In the genomic region with DNA sequence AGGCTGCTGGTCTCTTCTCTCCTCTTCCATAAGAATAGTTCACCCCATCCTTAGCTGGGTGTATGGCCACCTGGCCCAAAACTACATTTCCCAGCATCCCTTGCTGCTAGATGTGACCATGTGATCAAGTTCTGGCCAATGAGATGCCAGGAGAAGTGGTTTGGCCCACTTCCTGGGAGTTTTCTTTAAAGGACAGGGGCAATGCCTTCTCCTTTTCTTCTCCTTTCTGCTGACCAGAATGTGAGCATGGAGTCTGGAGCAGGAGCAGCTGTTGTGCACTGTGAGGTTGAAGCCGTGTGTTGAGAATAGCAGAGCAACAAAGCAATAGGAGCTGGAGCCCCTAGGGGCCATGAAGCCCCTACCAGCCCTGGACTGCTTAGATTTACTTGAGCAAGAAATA, we compare ENCODE assay signal across 1 cellular context.
TF ChIP-seq lines count a peak whose summit lies in the region.

No MANE protein-coding gene starts in this region.

TF ChIP-seq in HepG2, 621 proteins besides CTCF, POLR2A, EP300 and RAD21 (continued from another document and continues in another):
- TF ChIP-seq, protein P1, sequence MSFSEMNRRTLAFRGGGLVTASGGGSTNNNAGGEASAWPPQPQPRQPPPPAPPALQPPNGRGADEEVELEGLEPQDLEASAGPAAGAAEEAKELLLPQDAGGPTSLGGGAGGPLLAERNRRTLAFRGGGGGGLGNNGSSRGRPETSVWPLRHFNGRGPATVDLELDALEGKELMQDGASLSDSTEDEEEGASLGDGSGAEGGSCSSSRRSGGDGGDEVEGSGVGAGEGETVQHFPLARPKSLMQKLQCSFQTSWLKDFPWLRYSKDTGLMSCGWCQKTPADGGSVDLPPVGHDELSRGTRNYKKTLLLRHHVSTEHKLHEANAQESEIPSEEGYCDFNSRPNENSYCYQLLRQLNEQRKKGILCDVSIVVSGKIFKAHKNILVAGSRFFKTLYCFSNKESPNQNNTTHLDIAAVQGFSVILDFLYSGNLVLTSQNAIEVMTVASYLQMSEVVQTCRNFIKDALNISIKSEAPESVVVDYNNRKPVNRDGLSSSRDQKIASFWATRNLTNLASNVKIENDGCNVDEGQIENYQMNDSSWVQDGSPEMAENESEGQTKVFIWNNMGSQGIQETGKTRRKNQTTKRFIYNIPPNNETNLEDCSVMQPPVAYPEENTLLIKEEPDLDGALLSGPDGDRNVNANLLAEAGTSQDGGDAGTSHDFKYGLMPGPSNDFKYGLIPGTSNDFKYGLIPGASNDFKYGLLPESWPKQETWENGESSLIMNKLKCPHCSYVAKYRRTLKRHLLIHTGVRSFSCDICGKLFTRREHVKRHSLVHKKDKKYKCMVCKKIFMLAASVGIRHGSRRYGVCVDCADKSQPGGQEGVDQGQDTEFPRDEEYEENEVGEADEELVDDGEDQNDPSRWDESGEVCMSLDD (CRISPR knock-in tag; IDR thresholded peaks at IDR 0.05; ENCODE audit: borderline replicate concordance), result no peak
- TF ChIP-seq JUNB (CRISPR knock-in tag; IDR thresholded peaks at IDR 0.05; ENCODE audit: borderline replicate concordance) (no peak), REPIN1 (CRISPR knock-in tag; IDR thresholded peaks at IDR 0.05; ENCODE audit: borderline replicate concordance, low read depth) (0 out of 2 replicates have a peak, but pooled peaks have one; percentile 14), MAF1 (CRISPR knock-in tag; IDR thresholded peaks at IDR 0.05; ENCODE audit: borderline replicate concordance) (no peak), AGO1 (IDR thresholded peaks at IDR 0.05; ENCODE audit: low read depth, low read length, poor library complexity, severe bottlenecking) (no peak), MTF1 (CRISPR knock-in tag; IDR thresholded peaks at IDR 0.05) (no peak), ZIK1 (CRISPR knock-in tag; IDR thresholded peaks at IDR 0.05; ENCODE audit: borderline replicate concordance, low read depth) (no peak), ZNF569 (CRISPR knock-in tag; IDR thresholded peaks at IDR 0.05; ENCODE audit: borderline replicate concordance) (no peak), RBM22 (optimal IDR thresholded peaks at IDR 0.05; ENCODE audit: low read length) (no peak), PHF20 (CRISPR knock-in tag; IDR thresholded peaks at IDR 0.05) (peak; percentile 18; the same call in 1 of the 2 replicates), ZNF180 (CRISPR knock-in tag; IDR thresholded peaks at IDR 0.05; ENCODE audit: borderline replicate concordance, low read depth) (no peak), NFYC (CRISPR knock-in tag; IDR thresholded peaks at IDR 0.05) (peak; percentile 92), RFX1 (IDR thresholded peaks at IDR 0.05) (no peak), ZBTB21 (CRISPR knock-in tag; IDR thresholded peaks at IDR 0.05) (no peak), ETV5 (CRISPR knock-in tag; IDR thresholded peaks at IDR 0.05; ENCODE audit: borderline replicate concordance) (peak; percentile 15; the same call in 1 of the 2 replicates), ELF1 (CRISPR knock-in tag; IDR thresholded peaks at IDR 0.05) (peak; percentile 97), ZNF510 (CRISPR knock-in tag; IDR thresholded peaks at IDR 0.05; ENCODE audit: low read depth) (no peak), KAT8 (CRISPR knock-in tag; IDR thresholded peaks at IDR 0.05) (peak; percentile 49), FOXM1 (CRISPR knock-in tag; IDR thresholded peaks at IDR 0.05) (no peak), MTA3 (CRISPR knock-in tag; IDR thresholded peaks at IDR 0.05) (no peak), GATAD2A (CRISPR knock-in tag; IDR thresholded peaks at IDR 0.05) (no peak), ZNF616 (CRISPR knock-in tag; IDR thresholded peaks at IDR 0.05; ENCODE audit: low read depth) (no peak), SYNCRIP (IDR thresholded peaks at IDR 0.05; ENCODE audit: insufficient read depth, low read depth, low read length) (no peak), ZNF207 (IDR thresholded peaks at IDR 0.05; ENCODE audit: borderline replicate concordance) (no peak), TARDBP (CRISPR knock-in tag; IDR thresholded peaks at IDR 0.05) (no peak), CHCHD3 (CRISPR knock-in tag; IDR thresholded peaks at IDR 0.05) (no peak)
- TF ChIP-seq, protein P2, sequence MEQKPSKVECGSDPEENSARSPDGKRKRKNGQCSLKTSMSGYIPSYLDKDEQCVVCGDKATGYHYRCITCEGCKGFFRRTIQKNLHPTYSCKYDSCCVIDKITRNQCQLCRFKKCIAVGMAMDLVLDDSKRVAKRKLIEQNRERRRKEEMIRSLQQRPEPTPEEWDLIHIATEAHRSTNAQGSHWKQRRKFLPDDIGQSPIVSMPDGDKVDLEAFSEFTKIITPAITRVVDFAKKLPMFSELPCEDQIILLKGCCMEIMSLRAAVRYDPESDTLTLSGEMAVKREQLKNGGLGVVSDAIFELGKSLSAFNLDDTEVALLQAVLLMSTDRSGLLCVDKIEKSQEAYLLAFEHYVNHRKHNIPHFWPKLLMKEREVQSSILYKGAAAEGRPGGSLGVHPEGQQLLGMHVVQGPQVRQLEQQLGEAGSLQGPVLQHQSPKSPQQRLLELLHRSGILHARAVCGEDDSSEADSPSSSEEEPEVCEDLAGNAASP (CRISPR knock-in tag; IDR thresholded peaks at IDR 0.05; ENCODE audit: borderline replicate concordance), result no peak
- TF ChIP-seq, protein P3, sequence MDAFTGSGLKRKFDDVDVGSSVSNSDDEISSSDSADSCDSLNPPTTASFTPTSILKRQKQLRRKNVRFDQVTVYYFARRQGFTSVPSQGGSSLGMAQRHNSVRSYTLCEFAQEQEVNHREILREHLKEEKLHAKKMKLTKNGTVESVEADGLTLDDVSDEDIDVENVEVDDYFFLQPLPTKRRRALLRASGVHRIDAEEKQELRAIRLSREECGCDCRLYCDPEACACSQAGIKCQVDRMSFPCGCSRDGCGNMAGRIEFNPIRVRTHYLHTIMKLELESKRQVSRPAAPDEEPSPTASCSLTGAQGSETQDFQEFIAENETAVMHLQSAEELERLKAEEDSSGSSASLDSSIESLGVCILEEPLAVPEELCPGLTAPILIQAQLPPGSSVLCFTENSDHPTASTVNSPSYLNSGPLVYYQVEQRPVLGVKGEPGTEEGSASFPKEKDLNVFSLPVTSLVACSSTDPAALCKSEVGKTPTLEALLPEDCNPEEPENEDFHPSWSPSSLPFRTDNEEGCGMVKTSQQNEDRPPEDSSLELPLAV (CRISPR knock-in tag; conservative IDR thresholded peaks at IDR 0.05; ENCODE audit: low read depth), result no peak
- TF ChIP-seq, protein P4, sequence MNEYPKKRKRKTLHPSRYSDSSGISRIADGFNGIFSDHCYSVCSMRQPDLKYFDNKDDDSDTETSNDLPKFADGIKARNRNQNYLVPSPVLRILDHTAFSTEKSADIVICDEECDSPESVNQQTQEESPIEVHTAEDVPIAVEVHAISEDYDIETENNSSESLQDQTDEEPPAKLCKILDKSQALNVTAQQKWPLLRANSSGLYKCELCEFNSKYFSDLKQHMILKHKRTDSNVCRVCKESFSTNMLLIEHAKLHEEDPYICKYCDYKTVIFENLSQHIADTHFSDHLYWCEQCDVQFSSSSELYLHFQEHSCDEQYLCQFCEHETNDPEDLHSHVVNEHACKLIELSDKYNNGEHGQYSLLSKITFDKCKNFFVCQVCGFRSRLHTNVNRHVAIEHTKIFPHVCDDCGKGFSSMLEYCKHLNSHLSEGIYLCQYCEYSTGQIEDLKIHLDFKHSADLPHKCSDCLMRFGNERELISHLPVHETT (CRISPR knock-in tag; conservative IDR thresholded peaks at IDR 0.05), result no peak
- TF ChIP-seq, protein P5, sequence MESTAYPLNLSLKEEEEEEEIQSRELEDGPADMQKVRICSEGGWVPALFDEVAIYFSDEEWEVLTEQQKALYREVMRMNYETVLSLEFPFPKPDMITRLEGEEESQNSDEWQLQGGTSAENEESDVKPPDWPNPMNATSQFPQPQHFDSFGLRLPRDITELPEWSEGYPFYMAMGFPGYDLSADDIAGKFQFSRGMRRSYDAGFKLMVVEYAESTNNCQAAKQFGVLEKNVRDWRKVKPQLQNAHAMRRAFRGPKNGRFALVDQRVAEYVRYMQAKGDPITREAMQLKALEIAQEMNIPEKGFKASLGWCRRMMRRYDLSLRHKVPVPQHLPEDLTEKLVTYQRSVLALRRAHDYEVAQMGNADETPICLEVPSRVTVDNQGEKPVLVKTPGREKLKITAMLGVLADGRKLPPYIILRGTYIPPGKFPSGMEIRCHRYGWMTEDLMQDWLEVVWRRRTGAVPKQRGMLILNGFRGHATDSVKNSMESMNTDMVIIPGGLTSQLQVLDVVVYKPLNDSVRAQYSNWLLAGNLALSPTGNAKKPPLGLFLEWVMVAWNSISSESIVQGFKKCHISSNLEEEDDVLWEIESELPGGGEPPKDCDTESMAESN (CRISPR knock-in tag; conservative IDR thresholded peaks at IDR 0.05), result no peak
- TF ChIP-seq, protein P6, sequence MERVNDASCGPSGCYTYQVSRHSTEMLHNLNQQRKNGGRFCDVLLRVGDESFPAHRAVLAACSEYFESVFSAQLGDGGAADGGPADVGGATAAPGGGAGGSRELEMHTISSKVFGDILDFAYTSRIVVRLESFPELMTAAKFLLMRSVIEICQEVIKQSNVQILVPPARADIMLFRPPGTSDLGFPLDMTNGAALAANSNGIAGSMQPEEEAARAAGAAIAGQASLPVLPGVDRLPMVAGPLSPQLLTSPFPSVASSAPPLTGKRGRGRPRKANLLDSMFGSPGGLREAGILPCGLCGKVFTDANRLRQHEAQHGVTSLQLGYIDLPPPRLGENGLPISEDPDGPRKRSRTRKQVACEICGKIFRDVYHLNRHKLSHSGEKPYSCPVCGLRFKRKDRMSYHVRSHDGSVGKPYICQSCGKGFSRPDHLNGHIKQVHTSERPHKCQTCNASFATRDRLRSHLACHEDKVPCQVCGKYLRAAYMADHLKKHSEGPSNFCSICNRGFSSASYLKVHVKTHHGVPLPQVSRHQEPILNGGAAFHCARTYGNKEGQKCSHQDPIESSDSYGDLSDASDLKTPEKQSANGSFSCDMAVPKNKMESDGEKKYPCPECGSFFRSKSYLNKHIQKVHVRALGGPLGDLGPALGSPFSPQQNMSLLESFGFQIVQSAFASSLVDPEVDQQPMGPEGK (CRISPR knock-in tag; IDR thresholded peaks at IDR 0.05), result no peak
- TF ChIP-seq, protein P7, sequence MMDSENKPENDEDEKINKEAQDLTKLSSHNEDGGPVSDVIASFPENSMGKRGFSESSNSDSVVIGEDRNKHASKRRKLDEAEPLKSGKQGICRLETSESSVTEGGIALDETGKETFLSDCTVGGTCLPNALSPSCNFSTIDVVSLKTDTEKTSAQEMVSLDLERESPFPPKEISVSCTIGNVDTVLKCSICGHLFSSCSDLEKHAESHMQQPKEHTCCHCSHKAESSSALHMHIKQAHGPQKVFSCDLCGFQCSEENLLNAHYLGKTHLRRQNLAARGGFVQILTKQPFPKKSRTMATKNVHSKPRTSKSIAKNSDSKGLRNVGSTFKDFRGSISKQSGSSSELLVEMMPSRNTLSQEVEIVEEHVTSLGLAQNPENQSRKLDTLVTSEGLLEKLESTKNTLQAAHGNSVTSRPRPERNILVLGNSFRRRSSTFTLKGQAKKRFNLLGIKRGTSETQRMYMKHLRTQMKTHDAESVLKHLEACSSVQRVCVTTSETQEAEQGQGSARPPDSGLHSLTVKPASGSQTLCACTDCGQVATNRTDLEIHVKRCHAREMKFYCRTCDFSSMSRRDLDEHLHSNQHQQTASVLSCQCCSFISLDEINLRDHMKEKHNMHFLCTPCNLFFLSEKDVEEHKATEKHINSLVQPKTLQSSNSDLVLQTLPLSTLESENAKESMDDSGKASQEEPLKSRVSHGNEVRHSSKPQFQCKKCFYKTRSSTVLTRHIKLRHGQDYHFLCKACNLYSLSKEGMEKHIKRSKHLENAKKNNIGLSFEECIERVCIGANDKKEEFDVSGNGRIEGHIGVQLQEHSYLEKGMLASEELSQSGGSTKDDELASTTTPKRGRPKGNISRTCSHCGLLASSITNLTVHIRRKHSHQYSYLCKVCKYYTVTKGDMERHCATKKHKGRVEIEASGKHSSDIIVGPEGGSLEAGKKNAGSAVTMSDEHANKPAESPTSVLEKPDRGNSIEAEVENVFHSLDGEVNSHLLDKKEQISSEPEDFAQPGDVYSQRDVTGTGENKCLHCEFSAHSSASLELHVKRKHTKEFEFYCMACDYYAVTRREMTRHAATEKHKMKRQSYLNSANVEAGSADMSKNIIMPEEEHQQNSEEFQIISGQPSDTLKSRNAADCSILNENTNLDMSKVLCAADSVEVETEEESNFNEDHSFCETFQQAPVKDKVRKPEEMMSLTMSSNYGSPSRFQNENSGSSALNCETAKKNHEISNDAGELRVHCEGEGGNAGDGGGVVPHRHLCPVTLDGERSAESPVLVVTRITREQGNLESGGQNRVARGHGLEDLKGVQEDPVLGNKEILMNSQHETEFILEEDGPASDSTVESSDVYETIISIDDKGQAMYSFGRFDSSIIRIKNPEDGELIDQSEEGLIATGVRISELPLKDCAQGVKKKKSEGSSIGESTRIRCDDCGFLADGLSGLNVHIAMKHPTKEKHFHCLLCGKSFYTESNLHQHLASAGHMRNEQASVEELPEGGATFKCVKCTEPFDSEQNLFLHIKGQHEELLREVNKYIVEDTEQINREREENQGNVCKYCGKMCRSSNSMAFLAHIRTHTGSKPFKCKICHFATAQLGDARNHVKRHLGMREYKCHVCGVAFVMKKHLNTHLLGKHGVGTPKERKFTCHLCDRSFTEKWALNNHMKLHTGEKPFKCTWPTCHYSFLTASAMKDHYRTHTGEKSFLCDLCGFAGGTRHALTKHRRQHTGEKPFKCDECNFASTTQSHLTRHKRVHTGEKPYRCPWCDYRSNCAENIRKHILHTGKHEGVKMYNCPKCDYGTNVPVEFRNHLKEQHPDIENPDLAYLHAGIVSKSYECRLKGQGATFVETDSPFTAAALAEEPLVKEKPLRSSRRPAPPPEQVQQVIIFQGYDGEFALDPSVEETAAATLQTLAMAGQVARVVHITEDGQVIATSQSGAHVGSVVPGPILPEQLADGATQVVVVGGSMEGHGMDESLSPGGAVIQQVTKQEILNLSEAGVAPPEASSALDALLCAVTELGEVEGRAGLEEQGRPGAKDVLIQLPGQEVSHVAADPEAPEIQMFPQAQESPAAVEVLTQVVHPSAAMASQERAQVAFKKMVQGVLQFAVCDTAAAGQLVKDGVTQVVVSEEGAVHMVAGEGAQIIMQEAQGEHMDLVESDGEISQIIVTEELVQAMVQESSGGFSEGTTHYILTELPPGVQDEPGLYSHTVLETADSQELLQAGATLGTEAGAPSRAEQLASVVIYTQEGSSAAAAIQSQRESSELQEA (CRISPR knock-in tag; IDR thresholded peaks at IDR 0.05; ENCODE audit: not compliant biosample characterization), result no peak
- TF ChIP-seq, protein P8, sequence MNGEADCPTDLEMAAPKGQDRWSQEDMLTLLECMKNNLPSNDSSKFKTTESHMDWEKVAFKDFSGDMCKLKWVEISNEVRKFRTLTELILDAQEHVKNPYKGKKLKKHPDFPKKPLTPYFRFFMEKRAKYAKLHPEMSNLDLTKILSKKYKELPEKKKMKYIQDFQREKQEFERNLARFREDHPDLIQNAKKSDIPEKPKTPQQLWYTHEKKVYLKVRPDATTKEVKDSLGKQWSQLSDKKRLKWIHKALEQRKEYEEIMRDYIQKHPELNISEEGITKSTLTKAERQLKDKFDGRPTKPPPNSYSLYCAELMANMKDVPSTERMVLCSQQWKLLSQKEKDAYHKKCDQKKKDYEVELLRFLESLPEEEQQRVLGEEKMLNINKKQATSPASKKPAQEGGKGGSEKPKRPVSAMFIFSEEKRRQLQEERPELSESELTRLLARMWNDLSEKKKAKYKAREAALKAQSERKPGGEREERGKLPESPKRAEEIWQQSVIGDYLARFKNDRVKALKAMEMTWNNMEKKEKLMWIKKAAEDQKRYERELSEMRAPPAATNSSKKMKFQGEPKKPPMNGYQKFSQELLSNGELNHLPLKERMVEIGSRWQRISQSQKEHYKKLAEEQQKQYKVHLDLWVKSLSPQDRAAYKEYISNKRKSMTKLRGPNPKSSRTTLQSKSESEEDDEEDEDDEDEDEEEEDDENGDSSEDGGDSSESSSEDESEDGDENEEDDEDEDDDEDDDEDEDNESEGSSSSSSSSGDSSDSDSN (CRISPR knock-in tag; IDR thresholded peaks at IDR 0.05), result no peak
